In the genomic region with DNA sequence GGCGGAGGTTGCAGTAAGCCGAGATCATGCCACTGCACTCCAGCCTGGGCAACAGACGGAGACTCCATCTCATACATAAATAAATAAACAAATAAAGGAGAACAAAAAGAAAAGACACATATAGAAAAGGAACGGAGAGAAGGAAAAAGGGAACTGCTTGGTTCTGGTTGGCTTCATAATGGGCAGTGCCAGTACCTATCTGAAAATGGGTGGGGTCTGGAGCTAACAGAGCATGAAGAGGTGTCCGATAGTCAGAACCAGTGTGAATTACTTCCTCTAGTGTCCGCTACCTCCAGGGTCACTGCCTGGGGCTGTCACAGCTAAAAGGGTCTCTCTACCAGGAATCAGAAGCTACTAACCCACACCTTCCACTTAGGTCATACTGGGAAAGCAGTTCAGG, we compare ENCODE assay signal across 22 cellular contexts.
"Had no signal": no experiment of that assay in that cellular context is flagged by ENCODE, and none has a peak within 500 bp of the region (broad histone marks: within the 10 kb centered on the region; RNA-seq: fewer than 3 reads in every experiment).

No MANE protein-coding gene starts in this region.

- H3K27me3 Mint-ChIP-seq: activated T-helper 17 cell treated with anti-CD3 and anti-CD28 coated beads, Interleukin-2, amount 50 U/mL, for 72 hours; brain; dendritic cell treated with granulocyte-macrophage colony-stimulating factor and Interleukin-4, amounts not matched to agents 40 ng/mL and 50 ng/mL, for 4 days had no signal

- H3K27ac Mint-ChIP-seq: activated naive CD4-positive, alpha-beta T cell treated with anti-CD3 and anti-CD28 coated beads, Interleukin-2, amount 50 U/mL, for 72 hours; activated T-helper 17 cell treated with anti-CD3 and anti-CD28 coated beads, Interleukin-2, amount 50 U/mL, for 72 hours; brain; dendritic cell treated with granulocyte-macrophage colony-stimulating factor and Interleukin-4, amounts not matched to agents 40 ng/mL and 50 ng/mL, for 4 days had no signal

- ATAC-seq: activated naive CD4-positive, alpha-beta T cell treated with anti-CD3 and anti-CD28 coated beads, Interleukin-2, amount 50 U/mL, for 72 hours; activated T-helper 17 cell treated with anti-CD3 and anti-CD28 coated beads, Interleukin-2, amount 50 U/mL, for 72 hours; left lobe of liver; sciatic nerve had no signal

- H3K4me3 Mint-ChIP-seq: activated T-helper 17 cell treated with anti-CD3 and anti-CD28 coated beads, Interleukin-2, amount 50 U/mL, for 72 hours; brain; dendritic cell treated with granulocyte-macrophage colony-stimulating factor and Interleukin-4, amounts not matched to agents 40 ng/mL and 50 ng/mL, for 4 days; neural crest cell had no signal

- H3K9me3 Mint-ChIP-seq: activated naive CD4-positive, alpha-beta T cell treated with anti-CD3 and anti-CD28 coated beads, Interleukin-2, amount 50 U/mL, for 72 hours; activated T-helper 17 cell treated with anti-CD3 and anti-CD28 coated beads, Interleukin-2, amount 50 U/mL, for 72 hours; brain; dendritic cell treated with granulocyte-macrophage colony-stimulating factor and Interleukin-4, amounts not matched to agents 40 ng/mL and 50 ng/mL, for 4 days; neural crest cell had no signal

- DNase-seq: activated CD4-positive, alpha-beta T cell treated with anti-CD3 and anti-CD28 coated beads for 1 hour; activated T-cell treated with anti-CD3 and anti-CD28 coated beads, Interleukin-2, amount 50 U/mL, for 1 hour; aorta; effector CD4-positive, alpha-beta T cell; foreskin fibroblast; kidney; occipital lobe; small intestine; stimulated activated CD4-positive, alpha-beta T cell treated with anti-CD3 and anti-CD28 coated beads, Interleukin-2, amount 100 ng/mL, for 24 hours; stimulated activated naive CD4-positive, alpha-beta T cell; testis; trophoblast cell; uterus; WERI-Rb-1 had no signal

- H3K4me3 ChIP-seq: lung, testis, uterus had no signal

- H3K4me1 Mint-ChIP-seq: activated T-helper 17 cell treated with anti-CD3 and anti-CD28 coated beads, Interleukin-2, amount 50 U/mL, for 72 hours had no signal
